2 cellular contexts compared by ENCODE assay signal in the genomic region with DNA sequence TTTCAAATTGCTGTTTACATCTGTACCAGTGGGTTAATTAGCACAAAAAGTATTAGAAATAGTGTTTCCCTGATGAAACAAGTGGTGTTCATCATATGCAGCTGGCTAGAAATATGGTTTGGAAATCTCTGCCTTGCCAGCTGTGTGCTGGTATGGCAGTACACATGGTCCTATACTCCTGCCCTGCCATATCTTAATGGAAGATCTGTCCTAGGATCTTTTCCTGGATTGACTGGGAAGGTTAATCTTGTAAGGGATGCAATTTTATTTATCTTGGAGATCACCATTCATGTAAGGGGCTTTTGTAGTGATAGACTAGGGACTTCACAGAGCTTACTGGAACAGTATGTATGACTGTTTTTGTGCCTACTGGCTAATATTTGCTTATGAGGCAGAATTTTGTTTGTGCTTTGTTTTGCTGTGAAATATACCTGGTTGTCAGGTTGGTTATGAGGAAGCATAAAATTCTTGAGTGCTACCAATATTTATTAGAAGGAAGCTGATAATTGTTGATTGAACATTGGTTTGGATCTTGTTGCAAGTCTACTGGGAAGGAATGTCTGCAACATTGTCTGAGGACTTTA.
TF ChIP-seq lines count a peak whose summit lies in the region.

No MANE protein-coding gene starts in this region.

TF ChIP-seq in SK-N-SH, 30 proteins besides CTCF, POLR2A, EP300 and RAD21:
- TF ChIP-seq EZH2phosphoT487 (IDR thresholded peaks at IDR 0.05; ENCODE audit: borderline replicate concordance, low read depth) = no peak
- no peak for TF ChIP-seq JUND (IDR thresholded peaks at IDR 0.05)
- peak; percentile 83 for TF ChIP-seq GATA2 (CRISPR knock-in tag; IDR thresholded peaks at IDR 0.05)
- TF ChIP-seq IRF3 (IDR thresholded peaks at IDR 0.05; ENCODE audit: low read depth, low read length) = no peak
- peak; percentile 39 for TF ChIP-seq CHD2 (IDR thresholded peaks at IDR 0.05; ENCODE audit: low read length, partially characterized antibody)
- TF ChIP-seq RCOR1 (IDR thresholded peaks at IDR 0.05; ENCODE audit: low read length) = peak; percentile 57; the same call in 1 of the 2 replicates

TF ChIP-seq in K562, 482 proteins besides CTCF, POLR2A, EP300 and RAD21:
- TF ChIP-seq HDAC8 (tag; IDR thresholded peaks at IDR 0.05) (no peak), ZNF316 (IDR thresholded peaks at IDR 0.05) (peak; percentile 78), ZNF253 (CRISPR knock-in tag; conservative IDR thresholded peaks at IDR 0.05) (no peak), RB1 (IDR thresholded peaks at IDR 0.05; ENCODE audit: low read depth) (no peak), C11orf30 (IDR thresholded peaks at IDR 0.05; ENCODE audit: low read depth) (peak; percentile 40), MAFK (IDR thresholded peaks at IDR 0.05; ENCODE audit: low read length) (peak; percentile 10; the same call in 1 of the 2 replicates), MAFG (tag; conservative IDR thresholded peaks at IDR 0.05) (peak; percentile 47; the same call in 1 of the 2 replicates)
TF ChIP-seq in K562: peak in this region for 4.
